11 cellular contexts compared by ENCODE assay signal in the genomic region with DNA sequence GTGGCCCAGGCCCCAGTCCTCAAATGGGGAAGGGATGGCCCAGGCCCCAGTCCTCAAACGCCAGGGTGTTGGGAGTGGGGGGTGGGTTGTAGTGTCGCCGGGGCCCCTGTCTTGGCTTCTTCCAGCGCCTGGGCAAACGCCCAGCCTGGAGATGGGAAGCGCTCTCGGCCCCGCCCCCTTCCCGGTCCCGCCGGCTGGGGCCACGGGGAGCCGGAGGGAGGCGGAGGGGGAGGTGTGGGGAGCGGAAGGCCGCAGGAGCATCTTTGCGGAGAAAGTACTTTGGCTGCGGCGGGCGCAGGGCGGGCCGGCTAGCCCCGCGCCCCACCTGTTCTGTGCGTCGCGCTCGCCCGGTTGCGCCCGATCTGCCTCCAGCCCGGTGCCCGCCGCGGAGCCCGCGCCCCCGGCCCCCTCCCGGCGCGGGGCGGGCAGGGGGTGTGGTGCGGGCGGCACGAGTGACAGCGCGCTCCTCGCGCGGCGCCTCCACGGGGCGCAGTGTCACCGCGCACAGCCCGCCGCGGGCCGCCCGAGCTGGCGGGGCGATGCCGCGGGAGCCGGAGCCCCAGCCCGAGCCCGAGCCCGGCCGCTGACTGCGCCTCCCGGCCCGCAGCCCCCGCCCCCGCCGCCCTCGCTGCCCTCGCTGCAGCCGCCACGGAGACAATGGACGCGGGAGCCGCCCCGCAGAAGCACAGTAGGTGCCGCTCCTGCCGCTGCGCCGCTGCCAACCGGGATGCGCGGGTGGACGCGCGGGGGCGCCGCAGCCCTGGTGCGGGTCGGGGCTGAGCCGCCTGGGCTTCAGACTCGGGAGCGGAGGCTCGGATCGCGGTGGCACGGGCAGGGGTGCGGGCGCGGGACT. TPM values are rescaled to one million over a fixed set of nuclear protein-coding genes. Genes with fewer than 3 reads are reported as not detected.
DNase-seq lines count a peak whose midpoint lies in the region; ATAC-seq lines count a peak whose summit lies in the region.
"Had no signal": no experiment of that assay in that cellular context is flagged by ENCODE, and none has a peak within 500 bp of the region (broad histone marks: within the 10 kb centered on the region; RNA-seq: fewer than 3 reads in every experiment).

No MANE protein-coding gene starts in this region.

- DNase-seq in H7 (peak; percentile 92), lung microvascular endothelial cell (ENCODE audit: low read depth in 2 of 2) (peak; percentile 43 to 47), T1000 (lab: John Stamatoyannopoulos, UW) (no peak)
- DNase-seq: NCI-H2029 treated with DMSO at 0.1 percent for 48 hours, pancreas had no signal

- H2AFZ ChIP-seq in ACC112 (ENCODE audit: low read length, unreplicated experiment), result no peak overlapping the region

- no peak overlapping the region for H3K27ac ChIP-seq in ACC112 (ENCODE audit: low read depth, low read length)
- peak overlapping the region; percentile 80 for H3K27ac ChIP-seq in angular gyrus (ENCODE audit: low read depth, low read length)
- H3K27ac ChIP-seq: epithelial cell of prostate, pancreas had no signal

- H3K4me1 ChIP-seq in ACC112 (ENCODE audit: control insufficient read depth, insufficient read depth, low read length, unreplicated experiment), result peaks cover 7% of the 10 kb centered on the region
- H3K4me1 ChIP-seq: pancreas had no signal

- H3K4me3 ChIP-seq in ACC112 (ENCODE audit: low read depth, low read length) (peak overlapping the region; percentile 43; the same call in 1 of the 2 replicates), H7 (ENCODE audit: insufficient read depth, low read depth, low read length) (peak overlapping the region; percentile 11; the same call in 1 of the 2 replicates)
- H3K4me3 ChIP-seq: pancreas had no signal

- H3K27me3 ChIP-seq in ACC112 (ENCODE audit: insufficient read depth, low read length) (peaks cover 26% of the 10 kb centered on the region), H7 (ENCODE audit: control insufficient read depth, insufficient read depth, low read length) (peaks cover 27% of the 10 kb centered on the region)

- H3K36me3 ChIP-seq in ACC112 (ENCODE audit: insufficient read depth, low read length), result no peaks in the 10 kb centered on the region
- no peaks in the 10 kb centered on the region for H3K36me3 ChIP-seq in H7 (replicated peaks; ENCODE audit: control insufficient read depth, insufficient read depth, low read length)
- H3K36me3 ChIP-seq: pancreas had no signal

- H3K79me2 ChIP-seq in ACC112 (ENCODE audit: control insufficient read depth, insufficient read depth, low read length, unreplicated experiment), result no peaks in the 10 kb centered on the region

- ATAC-seq in HG03354 (IDR thresholded peaks at IDR 0.05; ENCODE audit: poor library complexity, severe bottlenecking, unreplicated experiment) (no peak), HG03039 (IDR thresholded peaks at IDR 0.05; ENCODE audit: unreplicated experiment) (no peak), GM19035 (IDR thresholded peaks at IDR 0.05; ENCODE audit: unreplicated experiment) (no peak)

RNA-seq across cellular contexts. Expression of a gene that starts 31.1 kb away (rescaled TPM):
- total RNA-seq in H7 (2014; rRNA removed; shearing (Covaris generic)), result 75.9 and 89.6 TPM in 2 replicates
- 24.6 and 26.0 TPM in 2 replicates for total RNA-seq in lung microvascular endothelial cell

RNA-seq across cellular contexts. Expression of a gene that starts 32.6 kb away (rescaled TPM):
- 0.24 and 0.37 TPM in 2 replicates for total RNA-seq in H7 (2014; rRNA removed; shearing (Covaris generic))
- total RNA-seq in lung microvascular endothelial cell, result under 0.01 TPM in 2 replicates

RNA-seq across cellular contexts. Expression of a gene that starts 51.9 kb away (rescaled TPM):
- total RNA-seq in H7 (2014; rRNA removed; shearing (Covaris generic)), result 95.4 and 133 TPM in 2 replicates
- 32.7 and 48.6 TPM in 2 replicates for total RNA-seq in lung microvascular endothelial cell

RNA-seq across cellular contexts. Expression of a gene that starts 52.2 kb away (rescaled TPM):
- 12.7 and 14.3 TPM in 2 replicates for total RNA-seq in H7 (2014; rRNA removed; shearing (Covaris generic))
- total RNA-seq in lung microvascular endothelial cell, result 3.3 and 4.8 TPM in 2 replicates
